ENCODE assay signal across 1 cellular context in genomic region chr6:166010585-166010984, GRCh38.
TF ChIP-seq lines count a peak whose summit lies in the region.

No MANE protein-coding gene starts in this region.

TF ChIP-seq in A549, 52 proteins besides CTCF, POLR2A, EP300 and RAD21 (continued from another document):
- TF ChIP-seq HOXB13 (CRISPR knock-in tag; IDR thresholded peaks at IDR 0.05; ENCODE audit: low read depth) (no peak), CHD4 (IDR thresholded peaks at IDR 0.05; ENCODE audit: borderline replicate concordance) (no peak), HES2 (IDR thresholded peaks at IDR 0.05) (no peak), NFE2L2 (conservative IDR thresholded peaks at IDR 0.05; ENCODE audit: low read length) (no peak), RNF2 (IDR thresholded peaks at IDR 0.05; ENCODE audit: borderline replicate concordance, low read depth) (no peak), MAFK (IDR thresholded peaks at IDR 0.05; ENCODE audit: partially characterized antibody) (no peak)
